Comparison of ENCODE assay signal across 10 cellular contexts in genomic region chr3:172666181-172666872, GRCh38. TPM values are rescaled to one million over a fixed set of nuclear protein-coding genes. Genes with fewer than 3 reads are reported as not detected.
A peak's percentile ranks its signal among the peaks of the same experiment; 100 is the strongest.
DNase-seq lines count a peak whose midpoint lies in the region; ATAC-seq, FAIRE-seq and TF ChIP-seq lines count a peak whose summit lies in the region.
"Had no signal": no experiment of that assay in that cellular context is flagged by ENCODE, and none has a peak within 500 bp of the region (broad histone marks: within the 10 kb centered on the region; RNA-seq: fewer than 3 reads in every experiment).

No MANE protein-coding gene starts in this region.

- H4K91ac ChIP-seq in IMR-90 (ENCODE audit: insufficient read depth, low read depth, low read length), result no peak overlapping the region

- ATAC-seq in IMR-90 (ENCODE audit: low read depth) (peak; percentile 18), lower lobe of right lung (peak; percentile 21 to 54), GM21825 (IDR thresholded peaks at IDR 0.05; ENCODE audit: unreplicated experiment) (no peak)

- dilution Hi-C loops in IMR-90 (cut with HindIII; ENCODE audit: low sequenced_read_pairs, unreplicated experiment), result no loop called here

- H3K36me3 Mint-ChIP-seq in astrocyte (ENCODE audit: low read depth, unreplicated experiment), result no peaks in the 10 kb centered on the region

- no peak overlapping the region for H3K56ac ChIP-seq in IMR-90 (ENCODE audit: extremely low read depth, insufficient read depth, low read length)

- TF ChIP-seq RAD21 in IMR-90 (IDR thresholded peaks at IDR 0.05; ENCODE audit: low read length), result peak; percentile 32

- H3K27ac Mint-ChIP-seq in astrocyte (ENCODE audit: unreplicated experiment), result no peak overlapping the region
- H3K27ac Mint-ChIP-seq: activated T-helper 2 cell treated with anti-CD3 and anti-CD28 coated beads, Interferon-gamma antibody, Interleukin-2, Interleukin-4, amounts not matched to agents 10 μg/mL and 5 μg/mL and 100 μg/mL, durations not matched to agents 14 hours and 24 hours and 36 hours had no signal

- peaks cover 22 to 35% of the 10 kb centered on the region in 2 experiments for H3K79me1 ChIP-seq in IMR-90 (ENCODE audit: low read depth in 1 of 2, low read length in 2 of 2)

- no peak overlapping the region for H3K4ac ChIP-seq in IMR-90 (ENCODE audit: low read depth, low read length)

- CTCF ChIA-PET in IMR-90 (lab: Yijun Ruan, JAX), result interaction anchor here (0.6 to 1.2 kb wide), 5 partner anchors 8 to 189 kb away, joined by 3 to 4 read pairs (median 4); no protein-coding TSS in a partner anchor

- FAIRE-seq in astrocyte (lab: Jason Lieb, UNC), result no peak

- H2BK20ac ChIP-seq in IMR-90 (ENCODE audit: low read depth, low read length), result no peak overlapping the region

- H2AFZ ChIP-seq in IMR-90 (replicated peaks; ENCODE audit: low read length, poor library complexity) (no peak overlapping the region), astrocyte (ENCODE audit: low read depth, low read length) (no peak overlapping the region)

- intact Hi-C loops in IMR-90 (cut with micrococcal nuclease) (loop anchor here (1.0 to 5.0 kb wide), 2 partner anchors 319 to 334 kb away; no protein-coding TSS in a partner anchor), lower lobe of right lung (cut with DNase I) (no loop called here)

- H3K9me3 ChIP-seq in IMR-90 (ENCODE audit: control insufficient read depth, insufficient read depth, low read length) (no peaks in the 10 kb centered on the region), astrocyte (ENCODE audit: insufficient read depth, low read depth, low read length) (no peaks in the 10 kb centered on the region), lower lobe of right lung (no peaks in the 10 kb centered on the region)
- H3K9me3 ChIP-seq: esophagus squamous epithelium had no signal

- H3K27me3 ChIP-seq in GM06990 (replicated peaks; ENCODE audit: control insufficient read depth, insufficient read depth, low read length) (no peaks in the 10 kb centered on the region), IMR-90 (ENCODE audit: control insufficient read depth, insufficient read depth, low read length) (no peaks in the 10 kb centered on the region), astrocyte (ENCODE audit: insufficient read depth, low read length) (no peaks in the 10 kb centered on the region), lower lobe of right lung (ENCODE audit: low read depth) (no peaks in the 10 kb centered on the region)
- H3K27me3 ChIP-seq: esophagus squamous epithelium had no signal

- peak overlapping the region in 1 of 2 experiments; percentile 53; a peak in 1 of 4 replicates for H4K8ac ChIP-seq in IMR-90 (ENCODE audit: low read depth in 2 of 2, low read length in 2 of 2)

- peaks cover 27% of the 10 kb centered on the region for H3K79me2 ChIP-seq in astrocyte (ENCODE audit: insufficient read depth, low read length)

- H3K9me1 ChIP-seq in IMR-90 (ENCODE audit: insufficient read depth, low read length), result no peaks in the 10 kb centered on the region

- no peak overlapping the region for H2BK120ac ChIP-seq in IMR-90 (ENCODE audit: low read depth, low read length)

- H3K4me2 ChIP-seq in IMR-90 (ENCODE audit: low read depth, low read length) (no peak overlapping the region), astrocyte (ENCODE audit: low read length) (peak overlapping the region; percentile 13)

- H4K5ac ChIP-seq in IMR-90 (ENCODE audit: low read depth, low read length), result no peak overlapping the region

- no peak overlapping the region for H3K23ac ChIP-seq in IMR-90 (ENCODE audit: low read depth, low read length)

- no peak overlapping the region for H3K18ac ChIP-seq in IMR-90 (ENCODE audit: low read depth, low read length)

- H3K9ac ChIP-seq in IMR-90 (ENCODE audit: low read depth, low read length), result no peak overlapping the region
- no peak overlapping the region for H3K9ac ChIP-seq in astrocyte (ENCODE audit: low read length)

- BruUV-seq in IMR-90 (replicated peaks; lab: Mats Ljungman, UMichigan), result no TSS peak

- 93% methylated on average over 5 of the region's 10 CpGs; no CpG with 5 or more reads in 1 of the 2 experiments for whole genome bisulfite sequencing in IMR-90 (ENCODE audit: extremely low coverage in 2 of 2, insufficient read length in 1 of 2), 2 experiments

- POLR2A ChIA-PET in IMR-90 (lab: Charles Lee; ENCODE audit: unreplicated experiment), result interaction anchor here (0.6 kb wide), 1 partner anchor 10 kb away, joined by 3 read pairs; no protein-coding TSS in a partner anchor

- TF ChIP-seq POLR2A in IMR-90 (IDR thresholded peaks at IDR 0.05; ENCODE audit: low read depth, low read length), result no peak

- no peaks in the 10 kb centered on the region for H3K36me3 ChIP-seq in GM06990 (ENCODE audit: control insufficient read depth, insufficient read depth, low read length)
- H3K36me3 ChIP-seq in IMR-90 (ENCODE audit: control insufficient read depth, insufficient read depth, low read length), result no peaks in the 10 kb centered on the region
- H3K36me3 ChIP-seq in astrocyte (ENCODE audit: insufficient read depth, low read length), result no peaks in the 10 kb centered on the region
- H3K36me3 ChIP-seq in lower lobe of right lung, result no peaks in the 10 kb centered on the region
- H3K36me3 ChIP-seq: esophagus squamous epithelium had no signal

- no peak overlapping the region for H2AK5ac ChIP-seq in IMR-90 (ENCODE audit: low read depth, low read length)

- peaks cover 7% of the 10 kb centered on the region for H3K4me1 Mint-ChIP-seq in astrocyte (ENCODE audit: low read depth, unreplicated experiment)

- no peak overlapping the region for H3K27ac ChIP-seq in IMR-90 (ENCODE audit: insufficient read depth, low read length)
- no peak overlapping the region for H3K27ac ChIP-seq in astrocyte (ENCODE audit: low read depth, low read length)
- no peak overlapping the region for H3K27ac ChIP-seq in lower lobe of right lung

- H4K20me1 ChIP-seq in IMR-90 (ENCODE audit: insufficient read depth, low read length) (0 out of 2 replicates have a peak, but pooled peaks cover 5% of the 10 kb centered on the region), astrocyte (ENCODE audit: insufficient read depth, low read length) (peaks cover 6% of the 10 kb centered on the region)

- no peaks in the 10 kb centered on the region for H3K9me3 Mint-ChIP-seq in astrocyte (ENCODE audit: unreplicated experiment)
- H3K9me3 Mint-ChIP-seq: activated T-helper 2 cell treated with anti-CD3 and anti-CD28 coated beads, Interferon-gamma antibody, Interleukin-2, Interleukin-4, amounts not matched to agents 10 μg/mL and 5 μg/mL and 100 μg/mL, durations not matched to agents 14 hours and 24 hours and 36 hours had no signal

- no peaks in the 10 kb centered on the region for H3K27me3 Mint-ChIP-seq in astrocyte (ENCODE audit: low read depth, unreplicated experiment)

- H3K4me3 ChIP-seq in GM06990 (replicated peaks; ENCODE audit: low read depth, low read length), result no peak overlapping the region
- H3K4me3 ChIP-seq in IMR-90 (ENCODE audit: insufficient read depth, low read depth, low read length), result no peak overlapping the region
- H3K4me3 ChIP-seq in astrocyte (ENCODE audit: insufficient read depth, low read depth, low read length), result no peak overlapping the region
- peak overlapping the region; percentile 27 for H3K4me3 ChIP-seq in lower lobe of right lung
- H3K4me3 ChIP-seq: esophagus squamous epithelium had no signal

- in situ Hi-C loops in IMR-90 (cut with MboI; ENCODE audit: low sequenced_read_pairs), result loop anchor here (10.0 kb wide), 1 partner anchor 302 kb away; no protein-coding TSS in a partner anchor

- H3K4me3 Mint-ChIP-seq in astrocyte (ENCODE audit: unreplicated experiment), result peak overlapping the region; percentile 20
- H3K4me3 Mint-ChIP-seq: neural crest cell had no signal

- peak; percentile 13 for TF ChIP-seq CTCF in GM06990 (IDR thresholded peaks at IDR 0.05; ENCODE audit: insufficient read depth, low read length, poor library complexity, severe bottlenecking)
- TF ChIP-seq CTCF in IMR-90 (conservative IDR thresholded peaks at IDR 0.05; ENCODE audit: low read depth, low read length), result peak; percentile 31; the same call in 1 of the 2 replicates
- TF ChIP-seq CTCF in astrocyte (IDR thresholded peaks at IDR 0.05; ENCODE audit: insufficient read depth, low read depth, low read length), result peak; percentile 7
- TF ChIP-seq CTCF in lower lobe of right lung (IDR thresholded peaks at IDR 0.05), result no peak

- no peak overlapping the region for H3K14ac ChIP-seq in IMR-90 (replicated peaks; ENCODE audit: low read depth, low read length)

- no peak overlapping the region for H2AK9ac ChIP-seq in IMR-90 (replicated peaks; ENCODE audit: low read depth, low read length, poor library complexity)

- DNase-seq in GM06990 (ENCODE audit: extremely low read depth, insufficient read length) (no peak), IMR-90 (no peak), astrocyte (ENCODE audit: low read depth) (no peak), lower lobe of right lung (no peak), epidermal melanocyte (ENCODE audit: insufficient read length, low spot score) (no peak), midbrain (lab: John Stamatoyannopoulos, UW) (no peak)
- DNase-seq: esophagus squamous epithelium had no signal

- H3K4me1 ChIP-seq in IMR-90 (ENCODE audit: control insufficient read depth, insufficient read depth, low read length), result 0 out of 2 replicates have a peak, but pooled peaks cover 2% of the 10 kb centered on the region
- H3K4me1 ChIP-seq in astrocyte (ENCODE audit: insufficient read depth, low read length), result no peaks in the 10 kb centered on the region
- peaks cover 25% of the 10 kb centered on the region for H3K4me1 ChIP-seq in lower lobe of right lung

- H2BK5ac ChIP-seq in IMR-90 (ENCODE audit: low read depth, low read length, poor library complexity, severe bottlenecking), result no peak overlapping the region

- 0 out of 3 replicates have a peak overlapping the region, but pooled peaks have one; percentile 39 for H2BK15ac ChIP-seq in IMR-90 (ENCODE audit: low read depth, low read length)

TF ChIP-seq in IMR-90, 13 proteins besides CTCF, POLR2A, EP300 and RAD21:
- no peak for TF ChIP-seq RFX5 (IDR thresholded peaks at IDR 0.05; ENCODE audit: low read depth, low read length)
- TF ChIP-seq SMC3 (IDR thresholded peaks at IDR 0.05; ENCODE audit: low read depth, low read length), result 0 out of 2 replicates have a peak, but pooled peaks have one; percentile 24
- TF ChIP-seq ELK1 (IDR thresholded peaks at IDR 0.05; ENCODE audit: borderline replicate concordance, low read depth, low read length), result no peak

RNA-seq across cellular contexts. Expression of gene NCEH1, which starts 44.5 kb away (rescaled TPM):
- 23.3 and 28.9 TPM in 2 replicates for total RNA-seq in IMR-90 (2012; rRNA removed)
- 22.3 and 23.5 TPM in 2 replicates for polyA plus RNA-seq in IMR-90 (2012; rRNA removed)
- polyA plus RNA-seq in IMR-90 (2012; cell fraction: cytosol; rRNA removed), result 8.0 and 12.7 TPM in 2 replicates
- polyA plus RNA-seq in IMR-90 (2012; cell fraction: nucleus; rRNA removed; ENCODE audit: low replicate concordance), result 5.1 and 13.7 TPM in 2 replicates
- total RNA-seq in astrocyte, result 14.1 and 16.9 TPM in 2 replicates
- 97.7 TPM for total RNA-seq in lower lobe of right lung
